ENCODE assay signal across 10 cellular contexts in the genomic region with DNA sequence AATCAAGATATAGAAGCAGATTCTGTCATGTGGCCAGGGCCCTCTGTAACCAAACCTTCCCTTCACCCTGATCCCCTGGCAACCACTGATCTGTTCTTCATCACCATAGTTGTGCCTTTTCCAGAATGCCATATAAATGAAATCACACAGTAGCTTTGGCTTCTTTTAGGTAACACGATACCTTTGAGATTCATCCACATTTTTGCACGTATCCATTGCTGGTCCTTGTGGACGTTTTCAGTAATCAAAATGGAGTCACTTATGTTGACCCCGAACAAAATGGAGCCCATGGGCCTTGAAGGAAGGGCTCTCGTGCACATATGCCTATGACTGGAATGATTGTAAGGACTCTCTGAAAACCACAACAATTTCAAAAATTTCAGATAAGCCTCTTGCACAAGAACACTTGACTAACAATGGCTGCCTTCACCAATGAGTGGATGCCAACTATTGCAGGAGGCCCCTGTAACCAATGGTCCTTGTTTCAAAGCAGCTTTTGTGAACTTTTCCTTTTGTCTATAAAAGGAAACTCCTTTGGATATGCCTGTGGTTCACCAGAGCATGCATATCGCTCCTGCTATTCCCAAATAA.
DNase-seq lines count a peak whose midpoint lies in the region; ATAC-seq and TF ChIP-seq lines count a peak whose summit lies in the region.
"Had no signal": no experiment of that assay in that cellular context is flagged by ENCODE, and none has a peak within 500 bp of the region (broad histone marks: within the 10 kb centered on the region; RNA-seq: fewer than 3 reads in every experiment).

No MANE protein-coding gene starts in this region.

- H3K36me3 Mint-ChIP-seq in activated CD8-positive, alpha-beta T cell treated with anti-CD3 and anti-CD28 coated beads, Interleukin-2, amount 10 ng/mL, durations not matched to agents 7 days and 5 days (ENCODE audit: low read depth), result no peaks in the 10 kb centered on the region

- intact Hi-C loops in lower lobe of right lung (cut with DNase I), result no loop called here

- H3K4me1 ChIP-seq in lower lobe of right lung, result peaks cover 30% of the 10 kb centered on the region

- peaks cover 26% of the 10 kb centered on the region for H3K27me3 Mint-ChIP-seq in activated CD8-positive, alpha-beta T cell treated with anti-CD3 and anti-CD28 coated beads, Interleukin-2, amount 10 ng/mL, durations not matched to agents 7 days and 5 days (ENCODE audit: low read depth)

- no peak overlapping the region for H3K4me3 Mint-ChIP-seq in activated CD8-positive, alpha-beta T cell treated with anti-CD3 and anti-CD28 coated beads, Interleukin-2, amount 10 ng/mL, durations not matched to agents 7 days and 5 days

- no peaks in the 10 kb centered on the region for H3K9me3 Mint-ChIP-seq in activated CD8-positive, alpha-beta T cell treated with anti-CD3 and anti-CD28 coated beads, Interleukin-2, amount 10 ng/mL, durations not matched to agents 7 days and 5 days (ENCODE audit: insufficient read depth)

- POLR2A ChIA-PET in activated CD8-positive, alpha-beta T cell treated with anti-CD3 and anti-CD28 coated beads, Interleukin-2, amount 10 ng/mL, durations not matched to agents 7 days and 5 days (lab: Charles Lee), result no interaction called here

- H3K27me3 ChIP-seq in lower lobe of right lung (ENCODE audit: low read depth), result no peaks in the 10 kb centered on the region

- no peaks in the 10 kb centered on the region for H3K36me3 ChIP-seq in lower lobe of right lung

- no peak overlapping the region for H3K27ac Mint-ChIP-seq in activated CD8-positive, alpha-beta T cell treated with anti-CD3 and anti-CD28 coated beads, Interleukin-2, amount 10 ng/mL, durations not matched to agents 7 days and 5 days

- ATAC-seq in lower lobe of right lung (peak; percentile 91 to 93), GM19395 (IDR thresholded peaks at IDR 0.05; ENCODE audit: unreplicated experiment) (no peak)
- ATAC-seq in activated CD8-positive, alpha-beta T cell treated with anti-CD3 and anti-CD28 coated beads, Interleukin-2, amount 10 ng/mL, durations not matched to agents 7 days and 5 days, result no peak

- DNase-seq in AG09319 (ENCODE audit: extremely low read depth, low read depth), result peak; percentile 91
- peak; percentile 98 for DNase-seq in M059J (ENCODE audit: low read depth)
- DNase-seq in astrocyte of the hippocampus (ENCODE audit: low read depth, low spot score), result peak; percentile 95
- no peak for DNase-seq in lower lobe of right lung
- no peak for DNase-seq in erythroblast (lab: John Stamatoyannopoulos, UW)
- no peak for DNase-seq in activated CD8-positive, alpha-beta T cell treated with anti-CD3 and anti-CD28 coated beads, Interleukin-2, amount 10 ng/mL, durations not matched to agents 7 days and 5 days
- no peak for DNase-seq in GDM1 (lab: John Stamatoyannopoulos, UW)
- DNase-seq: activated naive CD4-positive, alpha-beta T cell treated with Interleukin-2 at 50 U/mL for 16 hours; NCI-H69 had no signal

- no peaks in the 10 kb centered on the region for H3K9me3 ChIP-seq in lower lobe of right lung

- CTCF ChIA-PET in activated CD8-positive, alpha-beta T cell treated with anti-CD3 and anti-CD28 coated beads, Interleukin-2, amount 10 ng/mL, durations not matched to agents 7 days and 5 days (lab: Charles Lee), result no interaction called here

- TF ChIP-seq POLR2A in erythroblast (IDR thresholded peaks at IDR 0.05; ENCODE audit: low read length), result no peak

- TF ChIP-seq CTCF in AG09319 (IDR thresholded peaks at IDR 0.05; ENCODE audit: low read depth, low read length), result no peak
- TF ChIP-seq CTCF in lower lobe of right lung (IDR thresholded peaks at IDR 0.05), result no peak

- peaks cover 1% of the 10 kb centered on the region for H3K4me1 Mint-ChIP-seq in activated CD8-positive, alpha-beta T cell treated with anti-CD3 and anti-CD28 coated beads, Interleukin-2, amount 10 ng/mL, durations not matched to agents 7 days and 5 days (ENCODE audit: low read depth)

- no peak overlapping the region for H3K4me3 ChIP-seq in lower lobe of right lung

- peak overlapping the region; percentile 64 for H3K27ac ChIP-seq in lower lobe of right lung

Comparison
In these comparisons a context has a peak if more than half of its experiments do, and no peak if none do; other contexts are left out.
1. DNase-seq: peak in AG09319 (single experiment), M059J (single experiment) and astrocyte of the hippocampus (single experiment); none in lower lobe of right lung (single experiment), erythroblast (0 of 2), activated CD8-positive, alpha-beta T cell treated with anti-CD3 and anti-CD28 coated beads, Interleukin-2, amount 10 ng/mL, durations not matched to agents 7 days and 5 days (single experiment) and GDM1 (single experiment).
2. ATAC-seq: peak in lower lobe of right lung (2 of 2); none in activated CD8-positive, alpha-beta T cell treated with anti-CD3 and anti-CD28 coated beads, Interleukin-2, amount 10 ng/mL, durations not matched to agents 7 days and 5 days (single experiment) and GM19395 (single experiment).